Comparison of ENCODE assay signal across 1 cellular context in the genomic region with DNA sequence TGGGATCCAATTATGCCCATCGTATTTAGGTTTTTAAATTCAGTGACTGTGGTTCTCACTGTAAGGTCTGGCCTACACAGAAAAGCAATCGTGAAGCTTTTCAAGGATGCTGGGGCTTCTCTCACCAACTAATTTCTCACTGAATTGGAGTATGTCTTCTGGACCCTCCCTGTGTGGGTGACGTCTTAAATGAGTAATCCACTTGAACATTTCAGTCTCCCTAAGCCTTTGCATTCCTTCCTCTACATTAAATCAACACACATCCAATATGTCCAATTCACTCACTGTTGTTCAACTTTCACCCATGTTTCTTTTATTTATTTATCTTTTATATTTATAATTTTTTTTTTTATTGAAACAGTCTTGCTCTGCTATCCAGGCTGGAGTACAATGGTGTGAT.
TF ChIP-seq lines count a peak whose summit lies in the region.

No MANE protein-coding gene starts in this region.

TF ChIP-seq in IMR-90, 13 proteins besides CTCF, POLR2A, EP300 and RAD21 (continued from another document):
- TF ChIP-seq, protein P1, sequence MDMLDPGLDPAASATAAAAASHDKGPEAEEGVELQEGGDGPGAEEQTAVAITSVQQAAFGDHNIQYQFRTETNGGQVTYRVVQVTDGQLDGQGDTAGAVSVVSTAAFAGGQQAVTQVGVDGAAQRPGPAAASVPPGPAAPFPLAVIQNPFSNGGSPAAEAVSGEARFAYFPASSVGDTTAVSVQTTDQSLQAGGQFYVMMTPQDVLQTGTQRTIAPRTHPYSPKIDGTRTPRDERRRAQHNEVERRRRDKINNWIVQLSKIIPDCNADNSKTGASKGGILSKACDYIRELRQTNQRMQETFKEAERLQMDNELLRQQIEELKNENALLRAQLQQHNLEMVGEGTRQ (IDR thresholded peaks at IDR 0.05; ENCODE audit: low read depth, low read length) = no peak
- TF ChIP-seq RCOR1 (IDR thresholded peaks at IDR 0.05; ENCODE audit: insufficient replicate concordance, low read length) = no peak
- no peak for TF ChIP-seq BHLHE40 (IDR thresholded peaks at IDR 0.05; ENCODE audit: low read depth, low read length)
- TF ChIP-seq MXI1 (IDR thresholded peaks at IDR 0.05; ENCODE audit: borderline replicate concordance, low read depth, low read length) = no peak
- no peak for TF ChIP-seq SMC3 (IDR thresholded peaks at IDR 0.05; ENCODE audit: low read depth, low read length)
- no peak for TF ChIP-seq MAFK (IDR thresholded peaks at IDR 0.05; ENCODE audit: low read depth, low read length)
- no peak for TF ChIP-seq NFE2L2 (IDR thresholded peaks at IDR 0.05; ENCODE audit: low read depth, low read length)
